Comparison of ENCODE assay signal across 8 cellular contexts in genomic region chr12:65209655-65210043, GRCh38. TPM values are rescaled to one million over a fixed set of nuclear protein-coding genes. Genes with fewer than 3 reads are reported as not detected.
A peak's percentile ranks its signal among the peaks of the same experiment; 100 is the strongest.
DNase-seq lines count a peak whose midpoint lies in the region; ATAC-seq and TF ChIP-seq lines count a peak whose summit lies in the region.

No MANE protein-coding gene starts in this region.

- POLR2A ChIA-PET in A673 (lab: Charles Lee; ENCODE audit: low non-redundant PET), result no interaction called here
- POLR2A ChIA-PET in activated CD8-positive, alpha-beta T cell treated with anti-CD3 and anti-CD28 coated beads for 36 hours (lab: Charles Lee), result interaction anchor here (2.4 kb wide), 1 partner anchor 40 kb away, joined by 8 read pairs; the partner anchor contains the start of gene LEMD3

- no peak for TF ChIP-seq CTCF in A673 (conservative IDR thresholded peaks at IDR 0.05; ENCODE audit: low read depth, low read length)
- TF ChIP-seq CTCF in activated CD8-positive, alpha-beta T cell treated with anti-CD3 and anti-CD28 coated beads for 36 hours (IDR thresholded peaks at IDR 0.05), result no peak

- H3K9me3 ChIP-seq in A673 (ENCODE audit: low read depth, low read length, poor library complexity, severe bottlenecking), result no peaks in the 10 kb centered on the region

- H3K27me3 ChIP-seq in A673 (replicated peaks; ENCODE audit: insufficient read depth, low read depth, low read length, poor library complexity), result no peaks in the 10 kb centered on the region

- H3K36me3 Mint-ChIP-seq in activated CD8-positive, alpha-beta T cell treated with anti-CD3 and anti-CD28 coated beads for 36 hours (ENCODE audit: low read depth), result peaks cover 24% of the 10 kb centered on the region

- no peaks in the 10 kb centered on the region for H3K27me3 Mint-ChIP-seq in activated CD8-positive, alpha-beta T cell treated with anti-CD3 and anti-CD28 coated beads for 36 hours

- H3K4me3 Mint-ChIP-seq in activated CD8-positive, alpha-beta T cell treated with anti-CD3 and anti-CD28 coated beads for 36 hours, result peak overlapping the region; percentile 49

- peaks cover 23% of the 10 kb centered on the region for H3K4me1 ChIP-seq in A673 (ENCODE audit: insufficient read depth, low read length, poor library complexity, severe bottlenecking)

- intact Hi-C loops in A673 (cut with micrococcal nuclease; ENCODE audit: unreplicated experiment), result no loop called here
- intact Hi-C loops in activated CD8-positive, alpha-beta T cell treated with anti-CD3 and anti-CD28 coated beads for 36 hours (cut with micrococcal nuclease), result no loop called here

- peaks cover 4% of the 10 kb centered on the region for H3K9me3 Mint-ChIP-seq in activated CD8-positive, alpha-beta T cell treated with anti-CD3 and anti-CD28 coated beads for 36 hours

- H3K36me3 ChIP-seq in A673 (ENCODE audit: insufficient read depth, low read length, poor library complexity, severe bottlenecking), result no peaks in the 10 kb centered on the region

- ATAC-seq in GM19035 (IDR thresholded peaks at IDR 0.05; ENCODE audit: unreplicated experiment), result peak; percentile 67
- ATAC-seq in HG03135 (IDR thresholded peaks at IDR 0.05; ENCODE audit: unreplicated experiment), result peak; percentile 62
- ATAC-seq in activated CD8-positive, alpha-beta T cell treated with anti-CD3 and anti-CD28 coated beads for 36 hours, result no peak
- ATAC-seq in GM19467 (IDR thresholded peaks at IDR 0.05; ENCODE audit: unreplicated experiment), result no peak

- CTCF ChIA-PET in A673 (lab: Charles Lee), result no interaction called here
- CTCF ChIA-PET in activated CD8-positive, alpha-beta T cell treated with anti-CD3 and anti-CD28 coated beads for 36 hours (lab: Charles Lee), result interaction anchor here (0.6 kb wide), 1 partner anchor 41 kb away, joined by 3 read pairs; no protein-coding TSS in a partner anchor

- BruUV-seq in A673 (replicated peaks; lab: Mats Ljungman, UMichigan), result no TSS peak

- DNase-seq in A673 (ENCODE audit: low spot score) (peak; percentile 29), retina (no peak)
- DNase-seq in activated CD8-positive, alpha-beta T cell treated with anti-CD3 and anti-CD28 coated beads for 36 hours, result no peak
- no peak for DNase-seq in activated CD4-positive, CD25-positive, alpha-beta regulatory T cell (lab: John Stamatoyannopoulos, UW)
- DNase-seq in activated CD8-positive, alpha-beta memory T cell treated with anti-CD3 and anti-CD28 coated beads, Interleukin-2, amount 50 U/mL, for 48 hours, result no peak

- no peak overlapping the region for H3K4me3 ChIP-seq in A673 (ENCODE audit: low read depth, low read length, poor library complexity, severe bottlenecking)

- peaks cover 63% of the 10 kb centered on the region for H3K4me1 Mint-ChIP-seq in activated CD8-positive, alpha-beta T cell treated with anti-CD3 and anti-CD28 coated beads for 36 hours (ENCODE audit: low read depth)

- no peak overlapping the region for H3K27ac ChIP-seq in A673 (ENCODE audit: low read depth, low read length, poor library complexity, severe bottlenecking)

- peak overlapping the region; percentile 89 for H3K27ac Mint-ChIP-seq in activated CD8-positive, alpha-beta T cell treated with anti-CD3 and anti-CD28 coated beads for 36 hours

RNA-seq across cellular contexts. Expression of gene LEMD3, which starts 40.3 kb away (rescaled TPM):
- total RNA-seq in A673 (2021), result 27.5 and 28.4 TPM in 2 replicates
- 10 to 100 TPM; 19.5 to 23.2 TPM for total RNA-seq in activated CD8-positive, alpha-beta T cell treated with anti-CD3 and anti-CD28 coated beads for 36 hours

Comparison
In these comparisons a context has a peak if more than half of its experiments do, and no peak if none do; other contexts are left out.
1. ATAC-seq: peak in GM19035 (single experiment) and HG03135 (single experiment); none in activated CD8-positive, alpha-beta T cell treated with anti-CD3 and anti-CD28 coated beads for 36 hours (single experiment) and GM19467 (single experiment).